In genomic region chr5:11252523-11252922, GRCh38 we compare ENCODE assay signal across 25 cellular contexts.
"Had no signal": no experiment of that assay in that cellular context is flagged by ENCODE, and none has a peak within 500 bp of the region (broad histone marks: within the 10 kb centered on the region; RNA-seq: fewer than 3 reads in every experiment).

No MANE protein-coding gene starts in this region.

- ATAC-seq: effector memory CD8-positive, alpha-beta T cell; gastrocnemius medialis; left lobe of liver; naive thymus-derived CD8-positive, alpha-beta T cell; sciatic nerve; stimulated activated naive CD8-positive, alpha-beta T cell treated with anti-CD3 and anti-CD28 coated beads, Interleukin-15, amount 100 ng/mL, for 72 hours had no signal

- H3K9me3 ChIP-seq: gastrocnemius medialis, prostate gland, right atrium auricular region, suprapubic skin, transverse colon had no signal

- H3K4me1 ChIP-seq: gastrocnemius medialis, prostate gland, transverse colon had no signal

- FAIRE-seq: endometrium, kidney had no signal

- H3K27me3 ChIP-seq: gastrocnemius medialis, right atrium auricular region, suprapubic skin, transverse colon had no signal

- H3K36me3 ChIP-seq: gastrocnemius medialis, prostate gland, right atrium auricular region, suprapubic skin, transverse colon had no signal

- DNase-seq: cortex of kidney; effector memory CD8-positive, alpha-beta T cell; gastrocnemius medialis; head of caudate nucleus; kidney; mesenchymal stem cell; midbrain; naive thymus-derived CD8-positive, alpha-beta T cell; nephron progenitor cell; nucleus accumbens; stimulated activated CD4-positive, alpha-beta T cell treated with anti-CD3 and anti-CD28 coated beads, Interleukin-12 subunit alpha, Interleukin-12 subunit beta, amount 100 ng/mL, for 4 hours; stimulated activated CD4-positive, alpha-beta T cell treated with anti-CD3 and anti-CD28 coated beads, Interleukin-1b, Interleukin-23, amount 100 ng/mL, for 48 hours; stimulated activated CD4-positive, alpha-beta T cell treated with anti-CD3 and anti-CD28 coated beads, Interleukin-4, amount 100 ng/mL, for 1 hour; stimulated activated CD8-positive, alpha-beta memory T cell treated with anti-CD3 and anti-CD28 coated beads, Interleukin-4, amount 100 ng/mL, for 48 hours; stimulated activated naive CD4-positive, alpha-beta T cell; stimulated activated naive CD8-positive, alpha-beta T cell treated with anti-CD3 and anti-CD28 coated beads, Interleukin-15, amount 100 ng/mL, for 72 hours; transverse colon had no signal

- H3K27ac ChIP-seq: gastrocnemius medialis, prostate gland, right atrium auricular region, suprapubic skin, transverse colon had no signal

- H3K4me2 ChIP-seq: smooth muscle cell had no signal

- H3K4me3 ChIP-seq: gastrocnemius medialis, lung, prostate gland, right atrium auricular region, smooth muscle cell, suprapubic skin, transverse colon had no signal
